15 cellular contexts compared by ENCODE assay signal in genomic region chr7:40008218-40008815, GRCh38. TPM values are rescaled to one million over a fixed set of nuclear protein-coding genes. Genes with fewer than 3 reads are reported as not detected.
DNase-seq lines count a peak whose midpoint lies in the region; ATAC-seq and TF ChIP-seq lines count a peak whose summit lies in the region.
"Had no signal": no experiment of that assay in that cellular context is flagged by ENCODE, and none has a peak within 500 bp of the region (broad histone marks: within the 10 kb centered on the region; RNA-seq: fewer than 3 reads in every experiment).

No MANE protein-coding gene starts in this region.

- no peaks in the 10 kb centered on the region for H3K27me3 Mint-ChIP-seq in nephron (ENCODE audit: low read depth)
- no peaks in the 10 kb centered on the region for H3K27me3 Mint-ChIP-seq in effector memory CD8-positive, alpha-beta T cell

- ATAC-seq in effector memory CD8-positive, alpha-beta T cell (replicated peaks) = no peak
- no peak for ATAC-seq in HG02973 (IDR thresholded peaks at IDR 0.05; ENCODE audit: unreplicated experiment)

- peaks cover 6% of the 10 kb centered on the region for H3K4me1 Mint-ChIP-seq in nephron
- H3K4me1 Mint-ChIP-seq in effector memory CD8-positive, alpha-beta T cell (ENCODE audit: low read depth in 2 of 2) = peaks cover 6 to 20% of the 10 kb centered on the region in 2 donors

- peaks cover 3% of the 10 kb centered on the region; the same call in 1 of the 2 replicates for H3K36me3 ChIP-seq in H7 (replicated peaks; ENCODE audit: control insufficient read depth, insufficient read depth, low read length)

- H3K36me3 Mint-ChIP-seq in nephron (ENCODE audit: low read depth) = peaks cover 45% of the 10 kb centered on the region
- peaks cover 40% of the 10 kb centered on the region for H3K36me3 Mint-ChIP-seq in effector memory CD8-positive, alpha-beta T cell (ENCODE audit: insufficient read depth)

- no peak for TF ChIP-seq CTCF in nephron (IDR thresholded peaks at IDR 0.05; ENCODE audit: unreplicated experiment in 3 of 3)

- H3K4me3 Mint-ChIP-seq in nephron = no peak overlapping the region
- no peak overlapping the region for H3K4me3 Mint-ChIP-seq in effector memory CD8-positive, alpha-beta T cell
- H3K4me3 Mint-ChIP-seq: activated naive CD4-positive, alpha-beta T cell treated with anti-CD3 and anti-CD28 coated beads for 36 hours; immature natural killer cell; neural crest cell had no signal

- DNase-seq in ELR (ENCODE audit: low read depth) (peak; percentile 60), RPMI7951 (ENCODE audit: low read depth) (peak; percentile 14), epithelial cell of prostate (ENCODE audit: low read depth, low spot score) (peak; percentile 48), H7 (no peak), mucosa of gallbladder (ENCODE audit: low spot score) (no peak)
- no peak for DNase-seq in effector memory CD8-positive, alpha-beta T cell
- DNase-seq: activated CD4-positive, alpha-beta T cell treated with anti-CD3 and anti-CD28 coated beads for 4 hours; activated naive CD4-positive, alpha-beta T cell treated with anti-CD3 and anti-CD28 coated beads for 36 hours; DMS 273 treated with DMSO at 0.1 percent for 48 hours; immature natural killer cell; NCI-H1417 treated with DMSO at 0.1 percent for 48 hours; NCI-H748 treated with DMSO at 0.1 percent for 48 hours had no signal

- H3K4me3 ChIP-seq in H7 (ENCODE audit: insufficient read depth, low read depth, low read length) = no peak overlapping the region

- peak overlapping the region; percentile 28 to 86 (median 75) for H3K27ac Mint-ChIP-seq in nephron
- peak overlapping the region in 1 of 2 donors; percentile 36 for H3K27ac Mint-ChIP-seq in effector memory CD8-positive, alpha-beta T cell
- H3K27ac Mint-ChIP-seq: activated naive CD4-positive, alpha-beta T cell treated with anti-CD3 and anti-CD28 coated beads for 36 hours; immature natural killer cell had no signal

- no peaks in the 10 kb centered on the region for H3K27me3 ChIP-seq in H7 (ENCODE audit: control insufficient read depth, insufficient read depth, low read length)

- no peaks in the 10 kb centered on the region for H3K9me3 Mint-ChIP-seq in nephron
- no peaks in the 10 kb centered on the region for H3K9me3 Mint-ChIP-seq in effector memory CD8-positive, alpha-beta T cell
- H3K9me3 Mint-ChIP-seq: activated naive CD4-positive, alpha-beta T cell treated with anti-CD3 and anti-CD28 coated beads for 36 hours; immature natural killer cell; neural crest cell had no signal

- H3K27ac ChIP-seq in epithelial cell of prostate = peak overlapping the region; percentile 90

RNA-seq across cellular contexts. Expression of gene CDK13, which starts 58.3 kb away (rescaled TPM):
- 32.7 and 43.1 TPM in 2 replicates for total RNA-seq in RPMI7951 (2014; rRNA removed; shearing (Covaris generic))
- 30.6 and 48.5 TPM in 2 replicates for total RNA-seq in H7 (2014; rRNA removed; shearing (Covaris generic))
- 43.2 TPM for total RNA-seq in mucosa of gallbladder

Comparison
In these comparisons a context has a peak if more than half of its experiments do, and no peak if none do; other contexts are left out.
1. DNase-seq: peak in ELR (single experiment), RPMI7951 (single experiment) and epithelial cell of prostate (single experiment); none in effector memory CD8-positive, alpha-beta T cell (0 of 3), H7 (single experiment) and mucosa of gallbladder (single experiment).